1 cellular context compared by ENCODE assay signal in the genomic region with DNA sequence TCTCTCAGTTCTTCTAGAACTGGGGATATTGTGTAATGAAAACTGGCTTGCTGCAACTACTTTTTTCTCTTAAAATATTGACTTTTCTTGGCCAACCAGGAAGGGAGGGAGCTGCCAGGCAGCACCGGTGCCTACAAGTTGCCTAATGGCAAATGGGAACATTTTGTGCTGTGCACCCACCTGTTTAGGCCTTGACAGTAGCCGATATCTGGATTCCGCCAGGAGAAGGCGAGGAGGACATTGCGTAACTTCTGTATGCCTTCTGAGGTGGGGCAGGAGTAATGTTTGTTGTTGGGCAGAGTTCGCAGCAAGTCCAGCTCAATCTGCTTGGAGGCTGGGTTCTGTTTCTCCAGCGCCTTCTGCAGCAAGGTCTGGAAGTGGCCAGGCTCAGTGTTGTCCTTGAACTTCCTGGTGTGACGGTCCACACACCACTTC.
TF ChIP-seq lines count a peak whose summit lies in the region.

No MANE protein-coding gene starts in this region.

TF ChIP-seq in HepG2, 621 proteins besides CTCF, POLR2A, EP300 and RAD21 (continued from another document and continues in another):
- TF ChIP-seq, protein P1, sequence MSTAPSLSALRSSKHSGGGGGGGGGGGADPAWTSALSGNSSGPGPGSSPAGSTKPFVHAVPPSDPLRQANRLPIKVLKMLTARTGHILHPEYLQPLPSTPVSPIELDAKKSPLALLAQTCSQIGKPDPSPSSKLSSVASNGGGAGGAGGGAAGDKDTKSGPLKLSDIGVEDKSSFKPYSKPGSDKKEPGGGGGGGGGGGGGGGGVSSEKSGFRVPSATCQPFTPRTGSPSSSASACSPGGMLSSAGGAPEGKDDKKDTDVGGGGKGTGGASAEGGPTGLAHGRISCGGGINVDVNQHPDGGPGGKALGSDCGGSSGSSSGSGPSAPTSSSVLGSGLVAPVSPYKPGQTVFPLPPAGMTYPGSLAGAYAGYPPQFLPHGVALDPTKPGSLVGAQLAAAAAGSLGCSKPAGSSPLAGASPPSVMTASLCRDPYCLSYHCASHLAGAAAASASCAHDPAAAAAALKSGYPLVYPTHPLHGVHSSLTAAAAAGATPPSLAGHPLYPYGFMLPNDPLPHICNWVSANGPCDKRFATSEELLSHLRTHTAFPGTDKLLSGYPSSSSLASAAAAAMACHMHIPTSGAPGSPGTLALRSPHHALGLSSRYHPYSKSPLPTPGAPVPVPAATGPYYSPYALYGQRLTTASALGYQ (CRISPR knock-in tag; IDR thresholded peaks at IDR 0.05), result 0 out of 2 replicates have a peak, but pooled peaks have one; percentile 16
- no peak for TF ChIP-seq FIP1L1 (IDR thresholded peaks at IDR 0.05; ENCODE audit: borderline replicate concordance, insufficient read depth, low read depth, low read length)
- no peak for TF ChIP-seq ZNF430 (CRISPR knock-in tag; IDR thresholded peaks at IDR 0.05)
- TF ChIP-seq, protein P2, sequence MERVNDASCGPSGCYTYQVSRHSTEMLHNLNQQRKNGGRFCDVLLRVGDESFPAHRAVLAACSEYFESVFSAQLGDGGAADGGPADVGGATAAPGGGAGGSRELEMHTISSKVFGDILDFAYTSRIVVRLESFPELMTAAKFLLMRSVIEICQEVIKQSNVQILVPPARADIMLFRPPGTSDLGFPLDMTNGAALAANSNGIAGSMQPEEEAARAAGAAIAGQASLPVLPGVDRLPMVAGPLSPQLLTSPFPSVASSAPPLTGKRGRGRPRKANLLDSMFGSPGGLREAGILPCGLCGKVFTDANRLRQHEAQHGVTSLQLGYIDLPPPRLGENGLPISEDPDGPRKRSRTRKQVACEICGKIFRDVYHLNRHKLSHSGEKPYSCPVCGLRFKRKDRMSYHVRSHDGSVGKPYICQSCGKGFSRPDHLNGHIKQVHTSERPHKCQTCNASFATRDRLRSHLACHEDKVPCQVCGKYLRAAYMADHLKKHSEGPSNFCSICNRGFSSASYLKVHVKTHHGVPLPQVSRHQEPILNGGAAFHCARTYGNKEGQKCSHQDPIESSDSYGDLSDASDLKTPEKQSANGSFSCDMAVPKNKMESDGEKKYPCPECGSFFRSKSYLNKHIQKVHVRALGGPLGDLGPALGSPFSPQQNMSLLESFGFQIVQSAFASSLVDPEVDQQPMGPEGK (CRISPR knock-in tag; IDR thresholded peaks at IDR 0.05), result peak; percentile 68
- TF ChIP-seq BHLHE40 (IDR thresholded peaks at IDR 0.05; ENCODE audit: low read length), result no peak
- TF ChIP-seq, protein P3, sequence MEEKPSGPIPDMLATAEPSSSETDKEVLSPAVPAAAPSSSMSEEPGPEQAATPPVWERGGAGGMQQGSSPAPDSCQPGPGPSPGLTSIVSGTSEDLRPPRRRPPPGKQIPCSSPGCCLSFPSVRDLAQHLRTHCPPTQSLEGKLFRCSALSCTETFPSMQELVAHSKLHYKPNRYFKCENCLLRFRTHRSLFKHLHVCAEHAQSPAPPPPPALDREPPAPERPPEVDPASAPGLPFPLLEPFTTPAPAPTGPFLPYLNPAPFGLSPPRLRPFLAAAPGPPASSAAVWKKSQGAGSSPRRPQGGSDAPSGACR (CRISPR knock-in tag; IDR thresholded peaks at IDR 0.05), result no peak
- no peak for TF ChIP-seq ZSCAN20 (CRISPR knock-in tag; IDR thresholded peaks at IDR 0.05; ENCODE audit: borderline replicate concordance)
- TF ChIP-seq ZFP36L2 (CRISPR knock-in tag; IDR thresholded peaks at IDR 0.05), result no peak
- no peak for TF ChIP-seq ATF7-NPFF (CRISPR knock-in tag; IDR thresholded peaks at IDR 0.05; ENCODE audit: low read depth)
- TF ChIP-seq ZSCAN22 (CRISPR knock-in tag; IDR thresholded peaks at IDR 0.05), result no peak
- TF ChIP-seq ELF3 (CRISPR knock-in tag; IDR thresholded peaks at IDR 0.05), result peak; percentile 48
- TF ChIP-seq, protein P4, sequence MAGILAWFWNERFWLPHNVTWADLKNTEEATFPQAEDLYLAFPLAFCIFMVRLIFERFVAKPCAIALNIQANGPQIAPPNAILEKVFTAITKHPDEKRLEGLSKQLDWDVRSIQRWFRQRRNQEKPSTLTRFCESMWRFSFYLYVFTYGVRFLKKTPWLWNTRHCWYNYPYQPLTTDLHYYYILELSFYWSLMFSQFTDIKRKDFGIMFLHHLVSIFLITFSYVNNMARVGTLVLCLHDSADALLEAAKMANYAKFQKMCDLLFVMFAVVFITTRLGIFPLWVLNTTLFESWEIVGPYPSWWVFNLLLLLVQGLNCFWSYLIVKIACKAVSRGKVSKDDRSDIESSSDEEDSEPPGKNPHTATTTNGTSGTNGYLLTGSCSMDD (CRISPR knock-in tag; IDR thresholded peaks at IDR 0.05), result no peak
- TF ChIP-seq RFX5 (IDR thresholded peaks at IDR 0.05; ENCODE audit: low read depth, low read length), result peak; percentile 80
- no peak for TF ChIP-seq ATAD3A (CRISPR knock-in tag; IDR thresholded peaks at IDR 0.05)
- no peak for TF ChIP-seq TGIF2 (CRISPR knock-in tag; IDR thresholded peaks at IDR 0.05)
- no peak for TF ChIP-seq KLF15 (CRISPR knock-in tag; IDR thresholded peaks at IDR 0.05; ENCODE audit: borderline replicate concordance)
- TF ChIP-seq, protein P5, sequence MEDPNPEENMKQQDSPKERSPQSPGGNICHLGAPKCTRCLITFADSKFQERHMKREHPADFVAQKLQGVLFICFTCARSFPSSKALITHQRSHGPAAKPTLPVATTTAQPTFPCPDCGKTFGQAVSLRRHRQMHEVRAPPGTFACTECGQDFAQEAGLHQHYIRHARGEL (CRISPR knock-in tag; IDR thresholded peaks at IDR 0.05), result no peak
- no peak for TF ChIP-seq FOXM1 (CRISPR knock-in tag; IDR thresholded peaks at IDR 0.05)
- TF ChIP-seq NFKB2 (CRISPR knock-in tag; IDR thresholded peaks at IDR 0.05; ENCODE audit: borderline replicate concordance), result no peak; the same call in 1 of the 2 replicates
- TF ChIP-seq, protein P6, sequence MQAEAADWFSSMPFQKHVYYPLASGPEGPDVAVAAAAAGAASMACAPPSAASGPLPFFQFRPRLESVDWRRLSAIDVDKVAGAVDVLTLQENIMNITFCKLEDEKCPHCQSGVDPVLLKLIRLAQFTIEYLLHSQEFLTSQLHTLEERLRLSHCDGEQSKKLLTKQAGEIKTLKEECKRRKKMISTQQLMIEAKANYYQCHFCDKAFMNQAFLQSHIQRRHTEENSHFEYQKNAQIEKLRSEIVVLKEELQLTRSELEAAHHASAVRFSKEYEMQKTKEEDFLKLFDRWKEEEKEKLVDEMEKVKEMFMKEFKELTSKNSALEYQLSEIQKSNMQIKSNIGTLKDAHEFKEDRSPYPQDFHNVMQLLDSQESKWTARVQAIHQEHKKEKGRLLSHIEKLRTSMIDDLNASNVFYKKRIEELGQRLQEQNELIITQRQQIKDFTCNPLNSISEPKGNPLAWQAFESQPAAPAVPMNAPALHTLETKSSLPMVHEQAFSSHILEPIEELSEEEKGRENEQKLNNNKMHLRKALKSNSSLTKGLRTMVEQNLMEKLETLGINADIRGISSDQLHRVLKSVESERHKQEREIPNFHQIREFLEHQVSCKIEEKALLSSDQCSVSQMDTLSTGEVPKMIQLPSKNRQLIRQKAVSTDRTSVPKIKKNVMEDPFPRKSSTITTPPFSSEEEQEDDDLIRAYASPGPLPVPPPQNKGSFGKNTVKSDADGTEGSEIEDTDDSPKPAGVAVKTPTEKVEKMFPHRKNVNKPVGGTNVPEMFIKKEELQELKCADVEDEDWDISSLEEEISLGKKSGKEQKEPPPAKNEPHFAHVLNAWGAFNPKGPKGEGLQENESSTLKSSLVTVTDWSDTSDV (CRISPR knock-in tag; IDR thresholded peaks at IDR 0.05), result no peak
- TF ChIP-seq LCORL (IDR thresholded peaks at IDR 0.05), result no peak
- peak; percentile 40; the same call in 1 of the 2 replicates for TF ChIP-seq LCORL (CRISPR knock-in tag; IDR thresholded peaks at IDR 0.05)
- TF ChIP-seq SNAI1 (CRISPR knock-in tag; IDR thresholded peaks at IDR 0.05; ENCODE audit: borderline replicate concordance), result no peak
- TF ChIP-seq ZMYM4 (CRISPR knock-in tag; IDR thresholded peaks at IDR 0.05), result peak; percentile 47; the same call in 1 of the 2 replicates
- TF ChIP-seq NFKBIZ (CRISPR knock-in tag; IDR thresholded peaks at IDR 0.05), result no peak
- no peak for TF ChIP-seq ZNF207 (IDR thresholded peaks at IDR 0.05; ENCODE audit: borderline replicate concordance)
- no peak for TF ChIP-seq ZNF224 (CRISPR knock-in tag; IDR thresholded peaks at IDR 0.05)
- TF ChIP-seq, protein P7, sequence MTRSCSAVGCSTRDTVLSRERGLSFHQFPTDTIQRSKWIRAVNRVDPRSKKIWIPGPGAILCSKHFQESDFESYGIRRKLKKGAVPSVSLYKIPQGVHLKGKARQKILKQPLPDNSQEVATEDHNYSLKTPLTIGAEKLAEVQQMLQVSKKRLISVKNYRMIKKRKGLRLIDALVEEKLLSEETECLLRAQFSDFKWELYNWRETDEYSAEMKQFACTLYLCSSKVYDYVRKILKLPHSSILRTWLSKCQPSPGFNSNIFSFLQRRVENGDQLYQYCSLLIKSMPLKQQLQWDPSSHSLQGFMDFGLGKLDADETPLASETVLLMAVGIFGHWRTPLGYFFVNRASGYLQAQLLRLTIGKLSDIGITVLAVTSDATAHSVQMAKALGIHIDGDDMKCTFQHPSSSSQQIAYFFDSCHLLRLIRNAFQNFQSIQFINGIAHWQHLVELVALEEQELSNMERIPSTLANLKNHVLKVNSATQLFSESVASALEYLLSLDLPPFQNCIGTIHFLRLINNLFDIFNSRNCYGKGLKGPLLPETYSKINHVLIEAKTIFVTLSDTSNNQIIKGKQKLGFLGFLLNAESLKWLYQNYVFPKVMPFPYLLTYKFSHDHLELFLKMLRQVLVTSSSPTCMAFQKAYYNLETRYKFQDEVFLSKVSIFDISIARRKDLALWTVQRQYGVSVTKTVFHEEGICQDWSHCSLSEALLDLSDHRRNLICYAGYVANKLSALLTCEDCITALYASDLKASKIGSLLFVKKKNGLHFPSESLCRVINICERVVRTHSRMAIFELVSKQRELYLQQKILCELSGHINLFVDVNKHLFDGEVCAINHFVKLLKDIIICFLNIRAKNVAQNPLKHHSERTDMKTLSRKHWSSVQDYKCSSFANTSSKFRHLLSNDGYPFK (CRISPR knock-in tag; IDR thresholded peaks at IDR 0.05; ENCODE audit: borderline replicate concordance), result no peak
- no peak for TF ChIP-seq CAMTA2 (CRISPR knock-in tag; IDR thresholded peaks at IDR 0.05; ENCODE audit: borderline replicate concordance)
- peak; percentile 54; the same call in 1 of the 2 replicates for TF ChIP-seq POGZ (CRISPR knock-in tag; IDR thresholded peaks at IDR 0.05)
- TF ChIP-seq ZNF850 (CRISPR knock-in tag; conservative IDR thresholded peaks at IDR 0.05), result no peak
- TF ChIP-seq ZNF598 (CRISPR knock-in tag; IDR thresholded peaks at IDR 0.05; ENCODE audit: borderline replicate concordance), result no peak
- TF ChIP-seq RNF2 (conservative IDR thresholded peaks at IDR 0.05; ENCODE audit: low read depth), result no peak
- TF ChIP-seq SNAPC2 (CRISPR knock-in tag; IDR thresholded peaks at IDR 0.05), result peak; percentile 51; the same call in 1 of the 2 replicates
- TF ChIP-seq RBAK (CRISPR knock-in tag; IDR thresholded peaks at IDR 0.05), result no peak
- no peak for TF ChIP-seq ZNF101 (CRISPR knock-in tag; IDR thresholded peaks at IDR 0.05; ENCODE audit: borderline replicate concordance, low read depth)
- TF ChIP-seq, protein P8, sequence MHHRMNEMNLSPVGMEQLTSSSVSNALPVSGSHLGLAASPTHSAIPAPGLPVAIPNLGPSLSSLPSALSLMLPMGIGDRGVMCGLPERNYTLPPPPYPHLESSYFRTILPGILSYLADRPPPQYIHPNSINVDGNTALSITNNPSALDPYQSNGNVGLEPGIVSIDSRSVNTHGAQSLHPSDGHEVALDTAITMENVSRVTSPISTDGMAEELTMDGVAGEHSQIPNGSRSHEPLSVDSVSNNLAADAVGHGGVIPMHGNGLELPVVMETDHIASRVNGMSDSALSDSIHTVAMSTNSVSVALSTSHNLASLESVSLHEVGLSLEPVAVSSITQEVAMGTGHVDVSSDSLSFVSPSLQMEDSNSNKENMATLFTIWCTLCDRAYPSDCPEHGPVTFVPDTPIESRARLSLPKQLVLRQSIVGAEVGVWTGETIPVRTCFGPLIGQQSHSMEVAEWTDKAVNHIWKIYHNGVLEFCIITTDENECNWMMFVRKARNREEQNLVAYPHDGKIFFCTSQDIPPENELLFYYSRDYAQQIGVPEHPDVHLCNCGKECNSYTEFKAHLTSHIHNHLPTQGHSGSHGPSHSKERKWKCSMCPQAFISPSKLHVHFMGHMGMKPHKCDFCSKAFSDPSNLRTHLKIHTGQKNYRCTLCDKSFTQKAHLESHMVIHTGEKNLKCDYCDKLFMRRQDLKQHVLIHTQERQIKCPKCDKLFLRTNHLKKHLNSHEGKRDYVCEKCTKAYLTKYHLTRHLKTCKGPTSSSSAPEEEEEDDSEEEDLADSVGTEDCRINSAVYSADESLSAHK (CRISPR knock-in tag; IDR thresholded peaks at IDR 0.05; ENCODE audit: borderline replicate concordance), result no peak
- no peak for TF ChIP-seq ZNF883 (CRISPR knock-in tag; IDR thresholded peaks at IDR 0.05; ENCODE audit: not compliant biosample characterization)
- no peak for TF ChIP-seq JARID2 (CRISPR knock-in tag; IDR thresholded peaks at IDR 0.05; ENCODE audit: insufficient replicate concordance)
- no peak for TF ChIP-seq GATA4 (IDR thresholded peaks at IDR 0.05; ENCODE audit: borderline replicate concordance, low read depth)
- TF ChIP-seq NR2F2 (IDR thresholded peaks at IDR 0.05; ENCODE audit: borderline replicate concordance, low read depth), result no peak
- TF ChIP-seq HMG20A (CRISPR knock-in tag; IDR thresholded peaks at IDR 0.05; ENCODE audit: borderline replicate concordance), result peak; percentile 53
- no peak for TF ChIP-seq ATM (IDR thresholded peaks at IDR 0.05; ENCODE audit: borderline replicate concordance)
- TF ChIP-seq ZNF7 (CRISPR knock-in tag; IDR thresholded peaks at IDR 0.05), result no peak
- no peak for TF ChIP-seq TBL1XR1 (IDR thresholded peaks at IDR 0.05; ENCODE audit: borderline replicate concordance, low read length, partially characterized antibody)
- TF ChIP-seq, protein P9, sequence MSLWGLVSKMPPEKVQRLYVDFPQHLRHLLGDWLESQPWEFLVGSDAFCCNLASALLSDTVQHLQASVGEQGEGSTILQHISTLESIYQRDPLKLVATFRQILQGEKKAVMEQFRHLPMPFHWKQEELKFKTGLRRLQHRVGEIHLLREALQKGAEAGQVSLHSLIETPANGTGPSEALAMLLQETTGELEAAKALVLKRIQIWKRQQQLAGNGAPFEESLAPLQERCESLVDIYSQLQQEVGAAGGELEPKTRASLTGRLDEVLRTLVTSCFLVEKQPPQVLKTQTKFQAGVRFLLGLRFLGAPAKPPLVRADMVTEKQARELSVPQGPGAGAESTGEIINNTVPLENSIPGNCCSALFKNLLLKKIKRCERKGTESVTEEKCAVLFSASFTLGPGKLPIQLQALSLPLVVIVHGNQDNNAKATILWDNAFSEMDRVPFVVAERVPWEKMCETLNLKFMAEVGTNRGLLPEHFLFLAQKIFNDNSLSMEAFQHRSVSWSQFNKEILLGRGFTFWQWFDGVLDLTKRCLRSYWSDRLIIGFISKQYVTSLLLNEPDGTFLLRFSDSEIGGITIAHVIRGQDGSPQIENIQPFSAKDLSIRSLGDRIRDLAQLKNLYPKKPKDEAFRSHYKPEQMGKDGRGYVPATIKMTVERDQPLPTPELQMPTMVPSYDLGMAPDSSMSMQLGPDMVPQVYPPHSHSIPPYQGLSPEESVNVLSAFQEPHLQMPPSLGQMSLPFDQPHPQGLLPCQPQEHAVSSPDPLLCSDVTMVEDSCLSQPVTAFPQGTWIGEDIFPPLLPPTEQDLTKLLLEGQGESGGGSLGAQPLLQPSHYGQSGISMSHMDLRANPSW (CRISPR knock-in tag; IDR thresholded peaks at IDR 0.05; ENCODE audit: borderline replicate concordance), result no peak
- TF ChIP-seq RARA (CRISPR knock-in tag; IDR thresholded peaks at IDR 0.05), result peak; percentile 72
- TF ChIP-seq, protein P10, sequence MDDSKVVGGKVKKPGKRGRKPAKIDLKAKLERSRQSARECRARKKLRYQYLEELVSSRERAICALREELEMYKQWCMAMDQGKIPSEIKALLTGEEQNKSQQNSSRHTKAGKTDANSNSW (CRISPR knock-in tag; IDR thresholded peaks at IDR 0.05; ENCODE audit: borderline replicate concordance), result no peak
- no peak for TF ChIP-seq ZNF44 (CRISPR knock-in tag; IDR thresholded peaks at IDR 0.05)
- no peak for TF ChIP-seq TAF1 (CRISPR knock-in tag; IDR thresholded peaks at IDR 0.05)
- no peak for TF ChIP-seq ZSCAN30 (CRISPR knock-in tag; IDR thresholded peaks at IDR 0.05)
